In the genomic region with DNA sequence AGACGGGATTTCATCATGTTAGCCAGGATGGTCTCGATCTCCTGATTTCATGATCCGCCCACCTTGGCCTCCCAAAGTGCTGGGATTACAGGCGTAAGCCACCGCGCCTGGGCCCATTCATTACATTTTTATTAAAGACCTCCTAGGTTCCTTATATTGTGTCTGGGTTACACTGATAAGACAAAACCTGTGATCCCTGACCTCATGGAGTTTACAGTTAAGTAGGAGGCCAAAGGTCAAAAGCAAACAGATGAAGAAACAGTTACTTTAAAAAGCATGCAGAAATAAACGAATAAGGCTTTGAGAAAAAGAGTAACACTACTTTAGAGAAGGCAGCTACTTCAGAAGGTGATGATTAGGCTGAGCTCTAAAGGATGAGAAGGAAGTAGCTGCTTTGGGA, we compare ENCODE assay signal across 40 cellular contexts. TPM values are rescaled to one million over a fixed set of nuclear protein-coding genes. Genes with fewer than 3 reads are reported as not detected.
"Had no signal": no experiment of that assay in that cellular context is flagged by ENCODE, and none has a peak within 500 bp of the region (broad histone marks: within the 10 kb centered on the region; RNA-seq: fewer than 3 reads in every experiment).

No MANE protein-coding gene starts in this region.

- H3K4me1 ChIP-seq: adrenal gland, ascending aorta, body of pancreas, breast epithelium had no signal

- H3K36me3 ChIP-seq: adrenal gland, ascending aorta, brain microvascular endothelial cell, breast epithelium, cardiac muscle cell had no signal

- ATAC-seq: activated naive CD4-positive, alpha-beta T cell treated with anti-CD3 and anti-CD28 coated beads, Interleukin-2, amount 50 U/mL, for 72 hours; activated naive CD8-positive, alpha-beta T cell treated with anti-CD3 and anti-CD28 coated beads, Interleukin-2, amount 50 U/mL, for 24 hours; activated T-cell treated with anti-CD3 and anti-CD28 coated beads, Interleukin-2, amount 50 U/mL, for 4 hours; activated T-cell treated with anti-CD3 and anti-CD28 coated beads, Interleukin-2, amount 50 U/mL, for 72 hours; activated T-helper 17 cell treated with anti-CD3 and anti-CD28 coated beads, Interleukin-2, amount 50 U/mL, for 72 hours; body of pancreas had no signal

- H3K9me3 Mint-ChIP-seq: activated naive CD4-positive, alpha-beta T cell treated with anti-CD3 and anti-CD28 coated beads for 36 hours; activated naive CD4-positive, alpha-beta T cell treated with anti-CD3 and anti-CD28 coated beads, Interleukin-2, amount 10 ng/mL, durations not matched to agents 7 days and 5 days; activated naive CD4-positive, alpha-beta T cell treated with anti-CD3 and anti-CD28 coated beads, Interleukin-2, amount 50 U/mL, for 24 hours; activated naive CD4-positive, alpha-beta T cell treated with anti-CD3 and anti-CD28 coated beads, Interleukin-2, amount 50 U/mL, for 72 hours; activated naive CD8-positive, alpha-beta T cell treated with anti-CD3 and anti-CD28 coated beads for 36 hours; activated naive CD8-positive, alpha-beta T cell treated with anti-CD3 and anti-CD28 coated beads, Interleukin-2, amount 10 ng/mL, durations not matched to agents 7 days and 5 days; activated naive CD8-positive, alpha-beta T cell treated with anti-CD3 and anti-CD28 coated beads, Interleukin-2, amount 50 U/mL, for 24 hours; activated T-cell treated with anti-CD3 and anti-CD28 coated beads, Interleukin-2, amount 50 U/mL, for 24 hours; activated T-cell treated with anti-CD3 and anti-CD28 coated beads, Interleukin-2, amount 50 U/mL, for 4 hours; activated T-cell treated with anti-CD3 and anti-CD28 coated beads, Interleukin-2, amount 50 U/mL, for 72 hours; activated T-helper 1 cell treated with anti-CD3 and anti-CD28 coated beads, Interleukin-12 subunit alpha, Interleukin-12 subunit beta, Interleukin-2, Interleukin-4 antibody, amounts not matched to agents 30 ng/mL and 10 ng/mL and 1 ng/mL, durations not matched to agents 14 hours and 24 hours and 36 hours; activated T-helper 17 cell treated with anti-CD3 and anti-CD28 coated beads, Interleukin-2, amount 50 U/mL, for 72 hours; activated T-helper 2 cell treated with anti-CD3 and anti-CD28 coated beads, Interferon-gamma antibody, Interleukin-2, Interleukin-4, amounts not matched to agents 10 μg/mL and 5 μg/mL and 100 μg/mL, durations not matched to agents 14 hours and 24 hours and 36 hours; central memory CD8-positive, alpha-beta T cell had no signal

- H3K27me3 ChIP-seq: ascending aorta, body of pancreas, brain microvascular endothelial cell, breast epithelium, cardiac muscle cell had no signal

- H3K4me1 Mint-ChIP-seq: activated naive CD4-positive, alpha-beta T cell treated with anti-CD3 and anti-CD28 coated beads, Interleukin-2, amount 10 ng/mL, durations not matched to agents 7 days and 5 days; activated naive CD4-positive, alpha-beta T cell treated with anti-CD3 and anti-CD28 coated beads, Interleukin-2, amount 50 U/mL, for 24 hours; activated naive CD8-positive, alpha-beta T cell treated with anti-CD3 and anti-CD28 coated beads for 36 hours; activated naive CD8-positive, alpha-beta T cell treated with anti-CD3 and anti-CD28 coated beads, Interleukin-2, amount 10 ng/mL, durations not matched to agents 7 days and 5 days; activated naive CD8-positive, alpha-beta T cell treated with anti-CD3 and anti-CD28 coated beads, Interleukin-2, amount 50 U/mL, for 24 hours; activated T-helper 17 cell treated with anti-CD3 and anti-CD28 coated beads, Interleukin-2, amount 50 U/mL, for 72 hours; brain; central memory CD8-positive, alpha-beta T cell had no signal

- H3K4me3 ChIP-seq: adrenal gland, ascending aorta, body of pancreas, breast epithelium, cardiac muscle cell had no signal

- DNase-seq: activated effector memory CD4-positive, alpha-beta T cell treated with anti-CD3 and anti-CD28 coated beads, Interleukin-2, amount 50 U/mL, for 16 hours; activated effector memory CD4-positive, alpha-beta T cell treated with Interleukin-2 at 50 U/mL for 16 hours; activated gamma-delta T cell; activated gamma-delta T cell treated with Interleukin-2 at 50 U/mL for 16 hours; activated naive CD4-positive, alpha-beta T cell; activated naive CD4-positive, alpha-beta T cell treated with anti-CD3 and anti-CD28 coated beads for 36 hours; activated naive CD4-positive, alpha-beta T cell treated with anti-CD3 and anti-CD28 coated beads, Interleukin-2, amount 10 ng/mL, durations not matched to agents 7 days and 5 days; activated naive CD4-positive, alpha-beta T cell treated with anti-CD3 and anti-CD28 coated beads, Interleukin-2, amount 50 U/mL, for 16 hours; activated naive CD4-positive, alpha-beta T cell treated with Interleukin-2 at 50 U/mL for 16 hours; activated naive CD8-positive, alpha-beta T cell treated with anti-CD3 and anti-CD28 coated beads for 36 hours; activated naive CD8-positive, alpha-beta T cell treated with anti-CD3 and anti-CD28 coated beads, Interleukin-2, amount 10 ng/mL, durations not matched to agents 7 days and 5 days; activated naive CD8-positive, alpha-beta T cell treated with anti-CD3 and anti-CD28 coated beads, Interleukin-2, amount 50 U/mL, for 24 hours; activated T-cell treated with anti-CD3 and anti-CD28 coated beads, Interleukin-2, amount 50 U/mL, for 1 hour; activated T-cell treated with anti-CD3 and anti-CD28 coated beads, Interleukin-2, amount 50 U/mL, for 24 hours; activated T-cell treated with anti-CD3 and anti-CD28 coated beads, Interleukin-2, amount 50 U/mL, for 4 hours; activated T-cell treated with anti-CD3 and anti-CD28 coated beads, Interleukin-2, amount 50 U/mL, for 48 hours; activated T-cell treated with anti-CD3 and anti-CD28 coated beads, Interleukin-2, amount 50 U/mL, for 72 hours; adrenal gland; amniotic stem cell; amygdala; anterior cingulate cortex; aorta; body of pancreas; brain microvascular endothelial cell; caudate nucleus; central memory CD4-positive, alpha-beta T cell; cerebellar nuclear complex had no signal

- H3K4me3 Mint-ChIP-seq: activated naive CD4-positive, alpha-beta T cell treated with anti-CD3 and anti-CD28 coated beads for 36 hours; activated naive CD4-positive, alpha-beta T cell treated with anti-CD3 and anti-CD28 coated beads, Interleukin-2, amount 10 ng/mL, durations not matched to agents 7 days and 5 days; activated naive CD4-positive, alpha-beta T cell treated with anti-CD3 and anti-CD28 coated beads, Interleukin-2, amount 50 U/mL, for 24 hours; activated naive CD8-positive, alpha-beta T cell; activated naive CD8-positive, alpha-beta T cell treated with anti-CD3 and anti-CD28 coated beads for 36 hours; activated naive CD8-positive, alpha-beta T cell treated with anti-CD3 and anti-CD28 coated beads, Interleukin-2, amount 10 ng/mL, durations not matched to agents 7 days and 5 days; activated naive CD8-positive, alpha-beta T cell treated with anti-CD3 and anti-CD28 coated beads, Interleukin-2, amount 50 U/mL, for 24 hours; activated T-cell treated with anti-CD3 and anti-CD28 coated beads, Interleukin-2, amount 50 U/mL, for 24 hours; activated T-cell treated with anti-CD3 and anti-CD28 coated beads, Interleukin-2, amount 50 U/mL, for 4 hours; activated T-cell treated with anti-CD3 and anti-CD28 coated beads, Interleukin-2, amount 50 U/mL, for 72 hours; activated T-helper 1 cell treated with anti-CD3 and anti-CD28 coated beads, Interleukin-12 subunit alpha, Interleukin-12 subunit beta, Interleukin-2, Interleukin-4 antibody, amounts not matched to agents 30 ng/mL and 10 ng/mL and 1 ng/mL, durations not matched to agents 14 hours and 24 hours and 36 hours; activated T-helper 17 cell treated with anti-CD3 and anti-CD28 coated beads, Interleukin-2, amount 50 U/mL, for 72 hours; brain; central memory CD8-positive, alpha-beta T cell had no signal

- H3K9me3 ChIP-seq: adrenal gland, ascending aorta, body of pancreas, breast epithelium had no signal

- FAIRE-seq: astrocyte, bronchial epithelial cell had no signal

- H3K27ac Mint-ChIP-seq: activated naive CD4-positive, alpha-beta T cell treated with anti-CD3 and anti-CD28 coated beads for 36 hours; activated naive CD4-positive, alpha-beta T cell treated with anti-CD3 and anti-CD28 coated beads, Interleukin-2, amount 10 ng/mL, durations not matched to agents 7 days and 5 days; activated naive CD4-positive, alpha-beta T cell treated with anti-CD3 and anti-CD28 coated beads, Interleukin-2, amount 50 U/mL, for 24 hours; activated naive CD4-positive, alpha-beta T cell treated with anti-CD3 and anti-CD28 coated beads, Interleukin-2, amount 50 U/mL, for 72 hours; activated naive CD8-positive, alpha-beta T cell; activated naive CD8-positive, alpha-beta T cell treated with anti-CD3 and anti-CD28 coated beads for 36 hours; activated naive CD8-positive, alpha-beta T cell treated with anti-CD3 and anti-CD28 coated beads, Interleukin-2, amount 10 ng/mL, durations not matched to agents 7 days and 5 days; activated naive CD8-positive, alpha-beta T cell treated with anti-CD3 and anti-CD28 coated beads, Interleukin-2, amount 50 U/mL, for 24 hours; activated T-cell treated with anti-CD3 and anti-CD28 coated beads, Interleukin-2, amount 50 U/mL, for 24 hours; activated T-cell treated with anti-CD3 and anti-CD28 coated beads, Interleukin-2, amount 50 U/mL, for 72 hours; activated T-helper 1 cell treated with anti-CD3 and anti-CD28 coated beads, Interleukin-12 subunit alpha, Interleukin-12 subunit beta, Interleukin-2, Interleukin-4 antibody, amounts not matched to agents 30 ng/mL and 10 ng/mL and 1 ng/mL, durations not matched to agents 14 hours and 24 hours and 36 hours; activated T-helper 17 cell treated with anti-CD3 and anti-CD28 coated beads, Interleukin-2, amount 50 U/mL, for 72 hours; activated T-helper 2 cell treated with anti-CD3 and anti-CD28 coated beads, Interferon-gamma antibody, Interleukin-2, Interleukin-4, amounts not matched to agents 10 μg/mL and 5 μg/mL and 100 μg/mL, durations not matched to agents 14 hours and 24 hours and 36 hours; brain had no signal

- H3K36me3 Mint-ChIP-seq: activated naive CD4-positive, alpha-beta T cell treated with anti-CD3 and anti-CD28 coated beads, Interleukin-2, amount 10 ng/mL, durations not matched to agents 7 days and 5 days; activated naive CD4-positive, alpha-beta T cell treated with anti-CD3 and anti-CD28 coated beads, Interleukin-2, amount 50 U/mL, for 24 hours; activated naive CD4-positive, alpha-beta T cell treated with anti-CD3 and anti-CD28 coated beads, Interleukin-2, amount 50 U/mL, for 72 hours; activated naive CD8-positive, alpha-beta T cell; activated naive CD8-positive, alpha-beta T cell treated with anti-CD3 and anti-CD28 coated beads for 36 hours; activated naive CD8-positive, alpha-beta T cell treated with anti-CD3 and anti-CD28 coated beads, Interleukin-2, amount 10 ng/mL, durations not matched to agents 7 days and 5 days; brain had no signal

- H3K27ac ChIP-seq: adrenal gland, ascending aorta, body of pancreas, brain microvascular endothelial cell, breast epithelium, cardiac muscle cell had no signal

RNA-seq across cellular contexts. Expression of gene HLF, which starts 14.9 kb away (rescaled TPM):
- total RNA-seq: astrocyte had no signal
